Comparison of ENCODE assay signal across 8 cellular contexts in genomic region chr16:54525104-54525503, GRCh38.
"Had no signal": no experiment of that assay in that cellular context is flagged by ENCODE, and none has a peak within 500 bp of the region (broad histone marks: within the 10 kb centered on the region; RNA-seq: fewer than 3 reads in every experiment).

No MANE protein-coding gene starts in this region.

- DNase-seq: GM23248, GOT3, H7, HFFc6 had no signal

- H3K4me3 ChIP-seq: GM23248, HAP-1 had no signal

- ATAC-seq: HCT116, HepG2 had no signal

- H3K27ac ChIP-seq: GM23248, HL-60 had no signal

- H3K36me3 ChIP-seq: HAP-1 had no signal

- H3K4me1 ChIP-seq: HAP-1 had no signal

- H3K9me3 ChIP-seq: HAP-1 had no signal
